Comparison of ENCODE assay signal across 2 cellular contexts in genomic region chr21:20249401-20249800, GRCh38.
TF ChIP-seq lines count a peak whose summit lies in the region.

No MANE protein-coding gene starts in this region.

TF ChIP-seq in GM23338, 12 proteins besides CTCF, POLR2A, EP300 and RAD21:
- TF ChIP-seq REST (IDR thresholded peaks at IDR 0.05; ENCODE audit: unreplicated experiment), result no peak
- TF ChIP-seq ZNF114 (CRISPR knock-in tag; IDR thresholded peaks at IDR 0.05), result no peak
- TF ChIP-seq POLR2AphosphoS5 (IDR thresholded peaks at IDR 0.05; ENCODE audit: low read depth), result no peak
- no peak for TF ChIP-seq EZH2phosphoT487 (IDR thresholded peaks at IDR 0.05; ENCODE audit: unreplicated experiment)
- no peak for TF ChIP-seq JUNB (IDR thresholded peaks at IDR 0.05; ENCODE audit: unreplicated experiment)
TF ChIP-seq in GM23338: peak in this region for 0.

TF ChIP-seq in K562, 482 proteins besides CTCF, POLR2A, EP300 and RAD21 (continued from another document and continues in another):
- no peak for TF ChIP-seq E4F1 (CRISPR knock-in tag; IDR thresholded peaks at IDR 0.05; ENCODE audit: borderline replicate concordance)
- TF ChIP-seq HOXB6 (CRISPR knock-in tag; IDR thresholded peaks at IDR 0.05; ENCODE audit: borderline replicate concordance), result no peak
- TF ChIP-seq FOXP1 (CRISPR knock-in tag; IDR thresholded peaks at IDR 0.05), result no peak
- no peak for TF ChIP-seq EP400 (IDR thresholded peaks at IDR 0.05)
- TF ChIP-seq MGA (IDR thresholded peaks at IDR 0.05), result no peak
- TF ChIP-seq, protein P1, sequence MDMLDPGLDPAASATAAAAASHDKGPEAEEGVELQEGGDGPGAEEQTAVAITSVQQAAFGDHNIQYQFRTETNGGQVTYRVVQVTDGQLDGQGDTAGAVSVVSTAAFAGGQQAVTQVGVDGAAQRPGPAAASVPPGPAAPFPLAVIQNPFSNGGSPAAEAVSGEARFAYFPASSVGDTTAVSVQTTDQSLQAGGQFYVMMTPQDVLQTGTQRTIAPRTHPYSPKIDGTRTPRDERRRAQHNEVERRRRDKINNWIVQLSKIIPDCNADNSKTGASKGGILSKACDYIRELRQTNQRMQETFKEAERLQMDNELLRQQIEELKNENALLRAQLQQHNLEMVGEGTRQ (CRISPR knock-in tag; IDR thresholded peaks at IDR 0.05), result no peak
- TF ChIP-seq HINFP (tag; conservative IDR thresholded peaks at IDR 0.05; ENCODE audit: low read depth), result no peak
- no peak for TF ChIP-seq ATF4 (CRISPR knock-in tag; IDR thresholded peaks at IDR 0.05)
- TF ChIP-seq, protein P2, sequence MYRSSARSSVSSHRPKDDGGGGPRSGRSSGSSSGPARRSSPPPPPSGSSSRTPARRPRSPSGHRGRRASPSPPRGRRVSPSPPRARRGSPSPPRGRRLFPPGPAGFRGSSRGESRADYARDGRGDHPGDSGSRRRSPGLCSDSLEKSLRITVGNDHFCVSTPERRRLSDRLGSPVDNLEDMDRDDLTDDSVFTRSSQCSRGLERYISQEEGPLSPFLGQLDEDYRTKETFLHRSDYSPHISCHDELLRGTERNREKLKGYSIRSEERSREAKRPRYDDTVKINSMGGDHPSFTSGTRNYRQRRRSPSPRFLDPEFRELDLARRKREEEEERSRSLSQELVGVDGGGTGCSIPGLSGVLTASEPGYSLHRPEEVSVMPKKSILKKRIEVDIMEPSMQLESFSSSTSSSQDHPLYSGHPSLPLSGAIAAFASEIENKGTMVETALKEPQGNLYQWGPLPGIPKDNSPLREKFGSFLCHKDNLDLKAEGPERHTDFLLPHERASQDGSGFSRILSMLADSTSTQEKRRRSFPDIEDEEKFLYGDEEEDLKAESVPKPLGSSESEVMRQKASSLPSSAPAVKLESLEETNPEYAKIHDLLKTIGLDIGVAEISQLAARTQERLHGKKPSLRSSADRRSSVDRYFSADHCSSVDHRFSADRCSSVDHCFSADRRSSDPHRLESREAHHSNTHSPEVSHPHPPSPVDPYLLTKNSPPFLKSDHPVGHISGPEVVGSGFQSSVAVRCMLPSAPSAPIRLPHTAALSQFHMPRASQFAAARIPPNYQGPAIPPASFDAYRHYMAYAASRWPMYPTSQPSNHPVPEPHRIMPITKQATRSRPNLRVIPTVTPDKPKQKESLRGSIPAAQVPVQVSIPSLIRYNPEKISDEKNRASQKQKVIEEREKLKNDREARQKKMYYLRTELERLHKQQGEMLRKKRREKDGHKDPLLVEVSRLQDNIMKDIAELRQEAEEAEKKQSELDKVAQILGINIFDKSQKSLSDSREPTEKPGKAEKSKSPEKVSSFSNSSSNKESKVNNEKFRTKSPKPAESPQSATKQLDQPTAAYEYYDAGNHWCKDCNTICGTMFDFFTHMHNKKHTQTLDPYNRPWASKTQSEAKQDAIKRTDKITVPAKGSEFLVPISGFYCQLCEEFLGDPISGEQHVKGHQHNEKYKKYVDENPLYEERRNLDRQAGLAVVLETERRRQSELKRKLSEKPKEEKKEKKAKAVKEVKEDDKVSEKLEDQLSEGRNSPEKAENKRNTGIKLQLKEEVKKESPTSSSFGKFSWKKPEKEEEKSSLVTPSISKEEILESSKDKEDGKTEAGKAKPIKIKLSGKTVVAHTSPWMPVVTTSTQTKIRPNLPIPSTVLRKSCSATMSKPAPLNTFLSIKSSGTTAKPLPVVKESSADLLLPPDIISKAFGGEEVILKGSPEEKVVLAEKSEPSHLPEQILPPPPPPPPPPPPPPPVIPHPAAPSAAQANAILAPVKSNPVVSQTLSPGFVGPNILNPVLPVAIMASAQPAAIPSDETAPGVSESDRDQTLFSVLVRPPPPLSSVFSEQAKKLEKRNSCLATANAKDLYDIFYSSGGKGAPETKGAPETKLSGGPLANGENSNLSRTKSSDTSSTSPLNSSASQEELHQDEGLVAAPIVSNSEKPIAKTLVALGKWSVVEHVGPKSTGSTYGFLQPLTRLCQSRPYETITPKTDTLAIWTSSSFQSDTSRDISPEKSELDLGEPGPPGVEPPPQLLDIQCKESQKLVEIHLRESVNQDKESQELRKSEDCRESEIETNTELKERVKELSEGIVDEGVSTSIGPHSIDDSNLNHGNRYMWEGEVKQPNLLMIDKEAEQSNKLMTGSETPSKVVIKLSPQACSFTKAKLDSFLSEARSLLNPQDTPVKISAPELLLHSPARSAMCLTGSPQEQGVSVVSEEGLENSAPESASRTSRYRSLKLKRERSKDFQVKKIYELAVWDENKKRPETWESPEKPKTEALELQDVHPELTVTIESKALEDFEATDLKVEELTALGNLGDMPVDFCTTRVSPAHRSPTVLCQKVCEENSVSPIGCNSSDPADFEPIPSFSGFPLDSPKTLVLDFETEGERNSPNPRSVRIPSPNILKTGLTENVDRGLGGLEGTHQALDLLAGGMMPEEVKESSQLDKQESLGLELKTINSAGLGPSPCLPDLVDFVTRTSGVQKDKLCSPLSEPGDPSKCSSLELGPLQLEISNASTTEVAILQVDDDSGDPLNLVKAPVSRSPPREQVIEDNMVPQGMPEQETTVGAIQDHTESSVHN (IDR thresholded peaks at IDR 0.05; ENCODE audit: borderline replicate concordance in 1 of 2, low read depth in 1 of 2), result no peak
- no peak for TF ChIP-seq CHCHD3 (CRISPR knock-in tag; IDR thresholded peaks at IDR 0.05)
- TF ChIP-seq TFAM (CRISPR knock-in tag; conservative IDR thresholded peaks at IDR 0.05), result no peak
- no peak for TF ChIP-seq ZBTB11 (CRISPR knock-in tag; IDR thresholded peaks at IDR 0.05)
- TF ChIP-seq OTX1 (CRISPR knock-in tag; IDR thresholded peaks at IDR 0.05), result no peak
